1 cellular context compared by ENCODE assay signal in the genomic region with DNA sequence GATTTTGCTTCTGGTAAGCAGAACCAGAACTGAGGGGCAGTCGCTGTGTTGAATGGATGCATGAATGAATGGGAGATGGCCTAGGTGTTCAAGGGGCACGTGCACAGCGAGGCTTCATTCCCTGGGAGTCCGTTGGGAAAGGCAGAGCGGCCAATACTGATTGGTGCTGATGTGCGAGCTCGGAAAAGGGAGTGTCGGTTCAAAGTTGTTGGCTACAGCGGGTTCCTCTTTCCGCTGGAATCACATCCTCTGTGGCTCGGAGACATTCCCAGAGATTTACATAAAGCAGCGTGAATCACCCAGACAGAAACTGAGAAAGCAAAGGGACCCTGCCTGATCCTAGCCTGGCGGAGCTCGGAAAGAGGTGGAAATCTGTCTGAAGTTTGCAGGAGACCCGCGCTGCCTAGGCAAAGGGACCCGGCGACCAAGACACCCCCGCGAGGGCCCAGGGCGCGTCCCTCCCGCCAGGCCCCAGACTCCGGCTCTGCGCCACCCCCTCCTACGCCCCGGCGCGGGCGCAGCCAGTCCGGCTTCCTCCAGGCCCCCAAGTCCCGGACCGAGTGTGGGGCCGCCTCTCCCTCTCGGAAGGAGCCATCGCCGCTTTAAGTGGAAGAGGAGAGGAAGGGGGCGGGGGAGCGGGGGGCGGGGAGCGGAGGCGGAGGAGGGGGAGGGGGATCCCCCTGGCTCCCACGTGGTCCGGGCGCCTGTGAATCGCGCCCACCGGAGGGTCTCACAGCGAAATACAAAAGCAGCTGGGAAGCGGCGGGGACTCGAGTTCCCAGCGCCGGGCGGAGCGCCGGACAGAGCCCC.
TF ChIP-seq lines count a peak whose summit lies in the region.

A gene with protein sequence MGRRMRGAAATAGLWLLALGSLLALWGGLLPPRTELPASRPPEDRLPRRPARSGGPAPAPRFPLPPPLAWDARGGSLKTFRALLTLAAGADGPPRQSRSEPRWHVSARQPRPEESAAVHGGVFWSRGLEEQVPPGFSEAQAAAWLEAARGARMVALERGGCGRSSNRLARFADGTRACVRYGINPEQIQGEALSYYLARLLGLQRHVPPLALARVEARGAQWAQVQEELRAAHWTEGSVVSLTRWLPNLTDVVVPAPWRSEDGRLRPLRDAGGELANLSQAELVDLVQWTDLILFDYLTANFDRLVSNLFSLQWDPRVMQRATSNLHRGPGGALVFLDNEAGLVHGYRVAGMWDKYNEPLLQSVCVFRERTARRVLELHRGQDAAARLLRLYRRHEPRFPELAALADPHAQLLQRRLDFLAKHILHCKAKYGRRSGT (plus strand): TSS at position 774 of the 810 bp plus-strand sequence. CDS start 177 bp downstream, outside the sequence.

TF ChIP-seq in SK-N-SH, 30 proteins besides CTCF, POLR2A, EP300 and RAD21:
- TF ChIP-seq GABPA (IDR thresholded peaks at IDR 0.05; ENCODE audit: low read depth) (peak; percentile 54), SMC3 (IDR thresholded peaks at IDR 0.05; ENCODE audit: low read depth, low read length) (no peak), EZH2phosphoT487 (IDR thresholded peaks at IDR 0.05; ENCODE audit: borderline replicate concordance, low read depth) (no peak), TAF1 (IDR thresholded peaks at IDR 0.05; ENCODE audit: borderline replicate concordance, low read depth, low read length) (0 out of 2 replicates have a peak, but pooled peaks have one; percentile 7), TCF12 (IDR thresholded peaks at IDR 0.05) (peak; percentile 35; the same call in 1 of the 2 replicates), GATA2 (CRISPR knock-in tag; IDR thresholded peaks at IDR 0.05) (no peak), NFIC (IDR thresholded peaks at IDR 0.05; ENCODE audit: borderline replicate concordance) (no peak), MXI1 (IDR thresholded peaks at IDR 0.05; ENCODE audit: low read depth, low read length) (peak; percentile 26; the same call in 1 of the 2 replicates), RXRA (IDR thresholded peaks at IDR 0.05; ENCODE audit: borderline replicate concordance, low read depth) (no peak), CHD2 (IDR thresholded peaks at IDR 0.05; ENCODE audit: low read length, partially characterized antibody) (no peak), POLR2AphosphoS5 (IDR thresholded peaks at IDR 0.05; ENCODE audit: low read depth, low read length) (0 out of 2 replicates have a peak, but pooled peaks have one; percentile 12), NRF1 (IDR thresholded peaks at IDR 0.05; ENCODE audit: low read depth, low read length) (no peak), SIN3A (IDR thresholded peaks at IDR 0.05; ENCODE audit: borderline replicate concordance, low read depth, low read length) (no peak), FOXJ3 (CRISPR knock-in tag; IDR thresholded peaks at IDR 0.05) (no peak), FOXM1 (IDR thresholded peaks at IDR 0.05; ENCODE audit: low read depth) (0 out of 2 replicates have a peak, but pooled peaks have one; percentile 54), TEAD4 (IDR thresholded peaks at IDR 0.05; ENCODE audit: borderline replicate concordance, insufficient read depth) (no peak), FOSL2 (IDR thresholded peaks at IDR 0.05; ENCODE audit: borderline replicate concordance, low read depth) (peak; percentile 39; the same call in 1 of the 2 replicates), RFX5 (IDR thresholded peaks at IDR 0.05; ENCODE audit: low read length) (no peak), RCOR1 (IDR thresholded peaks at IDR 0.05; ENCODE audit: low read length) (no peak), MEF2A (IDR thresholded peaks at IDR 0.05; ENCODE audit: borderline replicate concordance, low read depth) (no peak)
- TF ChIP-seq, protein P1, sequence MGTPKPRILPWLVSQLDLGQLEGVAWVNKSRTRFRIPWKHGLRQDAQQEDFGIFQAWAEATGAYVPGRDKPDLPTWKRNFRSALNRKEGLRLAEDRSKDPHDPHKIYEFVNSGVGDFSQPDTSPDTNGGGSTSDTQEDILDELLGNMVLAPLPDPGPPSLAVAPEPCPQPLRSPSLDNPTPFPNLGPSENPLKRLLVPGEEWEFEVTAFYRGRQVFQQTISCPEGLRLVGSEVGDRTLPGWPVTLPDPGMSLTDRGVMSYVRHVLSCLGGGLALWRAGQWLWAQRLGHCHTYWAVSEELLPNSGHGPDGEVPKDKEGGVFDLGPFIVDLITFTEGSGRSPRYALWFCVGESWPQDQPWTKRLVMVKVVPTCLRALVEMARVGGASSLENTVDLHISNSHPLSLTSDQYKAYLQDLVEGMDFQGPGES (IDR thresholded peaks at IDR 0.05; ENCODE audit: low read depth, low read length), result no peak
- TF ChIP-seq, protein P2, sequence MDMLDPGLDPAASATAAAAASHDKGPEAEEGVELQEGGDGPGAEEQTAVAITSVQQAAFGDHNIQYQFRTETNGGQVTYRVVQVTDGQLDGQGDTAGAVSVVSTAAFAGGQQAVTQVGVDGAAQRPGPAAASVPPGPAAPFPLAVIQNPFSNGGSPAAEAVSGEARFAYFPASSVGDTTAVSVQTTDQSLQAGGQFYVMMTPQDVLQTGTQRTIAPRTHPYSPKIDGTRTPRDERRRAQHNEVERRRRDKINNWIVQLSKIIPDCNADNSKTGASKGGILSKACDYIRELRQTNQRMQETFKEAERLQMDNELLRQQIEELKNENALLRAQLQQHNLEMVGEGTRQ (IDR thresholded peaks at IDR 0.05; ENCODE audit: borderline replicate concordance, low read depth, low read length), result no peak
- TF ChIP-seq, protein P3, sequence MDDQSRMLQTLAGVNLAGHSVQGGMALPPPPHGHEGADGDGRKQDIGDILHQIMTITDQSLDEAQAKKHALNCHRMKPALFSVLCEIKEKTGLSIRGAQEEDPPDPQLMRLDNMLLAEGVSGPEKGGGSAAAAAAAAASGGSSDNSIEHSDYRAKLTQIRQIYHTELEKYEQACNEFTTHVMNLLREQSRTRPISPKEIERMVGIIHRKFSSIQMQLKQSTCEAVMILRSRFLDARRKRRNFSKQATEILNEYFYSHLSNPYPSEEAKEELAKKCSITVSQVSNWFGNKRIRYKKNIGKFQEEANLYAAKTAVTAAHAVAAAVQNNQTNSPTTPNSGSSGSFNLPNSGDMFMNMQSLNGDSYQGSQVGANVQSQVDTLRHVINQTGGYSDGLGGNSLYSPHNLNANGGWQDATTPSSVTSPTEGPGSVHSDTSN (IDR thresholded peaks at IDR 0.05), result no peak
- TF ChIP-seq, protein P4, sequence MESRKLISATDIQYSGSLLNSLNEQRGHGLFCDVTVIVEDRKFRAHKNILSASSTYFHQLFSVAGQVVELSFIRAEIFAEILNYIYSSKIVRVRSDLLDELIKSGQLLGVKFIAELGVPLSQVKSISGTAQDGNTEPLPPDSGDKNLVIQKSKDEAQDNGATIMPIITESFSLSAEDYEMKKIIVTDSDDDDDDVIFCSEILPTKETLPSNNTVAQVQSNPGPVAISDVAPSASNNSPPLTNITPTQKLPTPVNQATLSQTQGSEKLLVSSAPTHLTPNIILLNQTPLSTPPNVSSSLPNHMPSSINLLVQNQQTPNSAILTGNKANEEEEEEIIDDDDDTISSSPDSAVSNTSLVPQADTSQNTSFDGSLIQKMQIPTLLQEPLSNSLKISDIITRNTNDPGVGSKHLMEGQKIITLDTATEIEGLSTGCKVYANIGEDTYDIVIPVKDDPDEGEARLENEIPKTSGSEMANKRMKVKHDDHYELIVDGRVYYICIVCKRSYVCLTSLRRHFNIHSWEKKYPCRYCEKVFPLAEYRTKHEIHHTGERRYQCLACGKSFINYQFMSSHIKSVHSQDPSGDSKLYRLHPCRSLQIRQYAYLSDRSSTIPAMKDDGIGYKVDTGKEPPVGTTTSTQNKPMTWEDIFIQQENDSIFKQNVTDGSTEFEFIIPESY (IDR thresholded peaks at IDR 0.05; ENCODE audit: borderline replicate concordance, low read depth), result no peak
- TF ChIP-seq, protein P5, sequence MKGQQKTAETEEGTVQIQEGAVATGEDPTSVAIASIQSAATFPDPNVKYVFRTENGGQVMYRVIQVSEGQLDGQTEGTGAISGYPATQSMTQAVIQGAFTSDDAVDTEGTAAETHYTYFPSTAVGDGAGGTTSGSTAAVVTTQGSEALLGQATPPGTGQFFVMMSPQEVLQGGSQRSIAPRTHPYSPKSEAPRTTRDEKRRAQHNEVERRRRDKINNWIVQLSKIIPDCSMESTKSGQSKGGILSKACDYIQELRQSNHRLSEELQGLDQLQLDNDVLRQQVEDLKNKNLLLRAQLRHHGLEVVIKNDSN (IDR thresholded peaks at IDR 0.05; ENCODE audit: borderline replicate concordance, low read depth), result peak; percentile 70; the same call in 1 of the 2 replicates
- TF ChIP-seq, protein P6, sequence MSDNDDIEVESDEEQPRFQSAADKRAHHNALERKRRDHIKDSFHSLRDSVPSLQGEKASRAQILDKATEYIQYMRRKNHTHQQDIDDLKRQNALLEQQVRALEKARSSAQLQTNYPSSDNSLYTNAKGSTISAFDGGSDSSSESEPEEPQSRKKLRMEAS (IDR thresholded peaks at IDR 0.05; ENCODE audit: low read depth), result peak; percentile 97
